2 cellular contexts compared by ENCODE assay signal in the genomic region with DNA sequence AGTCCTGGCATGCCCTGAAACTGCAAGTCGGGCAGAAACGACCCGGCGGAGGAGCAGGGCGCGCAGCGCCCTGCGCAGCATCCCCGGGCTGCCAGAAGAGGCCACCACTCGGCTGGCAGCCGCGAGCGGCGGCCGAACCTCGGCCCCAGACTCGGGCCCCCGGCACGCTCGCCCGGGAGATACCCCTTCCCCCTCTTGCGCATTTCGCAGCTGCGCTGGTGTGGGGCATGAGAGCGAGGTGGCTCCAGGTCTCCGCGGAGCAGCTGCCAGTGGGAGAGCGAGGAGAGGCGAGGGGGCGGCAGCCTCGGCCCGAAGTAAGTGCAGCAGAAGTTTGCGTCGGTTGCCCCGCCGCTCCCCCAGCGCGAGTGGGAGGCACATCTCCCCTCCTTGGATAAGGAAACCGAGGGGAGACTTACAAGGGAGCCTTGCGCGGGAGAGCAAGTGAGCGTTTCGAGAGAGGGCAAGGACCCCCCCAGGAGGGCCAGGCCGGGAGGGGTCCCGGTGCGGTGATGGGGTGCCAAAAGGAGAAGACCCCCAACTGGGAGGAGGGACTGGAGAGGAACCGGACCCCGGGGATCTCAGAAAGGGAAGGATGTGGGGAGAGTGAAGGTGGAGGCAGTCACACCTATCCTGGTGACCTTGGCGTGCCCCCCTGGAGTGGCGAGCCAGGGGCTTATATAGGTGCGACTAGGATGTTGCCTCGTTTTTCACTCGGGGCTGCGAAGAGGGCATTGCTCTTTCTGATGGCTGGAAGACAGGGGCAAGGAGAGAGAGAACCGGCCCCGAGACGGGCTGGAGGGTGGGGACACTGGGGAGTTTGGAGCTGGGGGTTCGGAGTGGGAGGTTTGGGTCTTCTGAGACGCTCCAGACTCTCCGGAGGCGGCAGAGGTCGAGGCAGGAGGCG.
TF ChIP-seq lines count a peak whose summit lies in the region.

No MANE protein-coding gene starts in this region.

TF ChIP-seq in A549, 52 proteins besides CTCF, POLR2A, EP300 and RAD21:
- TF ChIP-seq ZC3H11A (IDR thresholded peaks at IDR 0.05) (no peak), FOXS1 (CRISPR knock-in tag; IDR thresholded peaks at IDR 0.05) (no peak), POLR2AphosphoS2 (conservative IDR thresholded peaks at IDR 0.05; ENCODE audit: low read length) (no peak)
- TF ChIP-seq, protein P1, sequence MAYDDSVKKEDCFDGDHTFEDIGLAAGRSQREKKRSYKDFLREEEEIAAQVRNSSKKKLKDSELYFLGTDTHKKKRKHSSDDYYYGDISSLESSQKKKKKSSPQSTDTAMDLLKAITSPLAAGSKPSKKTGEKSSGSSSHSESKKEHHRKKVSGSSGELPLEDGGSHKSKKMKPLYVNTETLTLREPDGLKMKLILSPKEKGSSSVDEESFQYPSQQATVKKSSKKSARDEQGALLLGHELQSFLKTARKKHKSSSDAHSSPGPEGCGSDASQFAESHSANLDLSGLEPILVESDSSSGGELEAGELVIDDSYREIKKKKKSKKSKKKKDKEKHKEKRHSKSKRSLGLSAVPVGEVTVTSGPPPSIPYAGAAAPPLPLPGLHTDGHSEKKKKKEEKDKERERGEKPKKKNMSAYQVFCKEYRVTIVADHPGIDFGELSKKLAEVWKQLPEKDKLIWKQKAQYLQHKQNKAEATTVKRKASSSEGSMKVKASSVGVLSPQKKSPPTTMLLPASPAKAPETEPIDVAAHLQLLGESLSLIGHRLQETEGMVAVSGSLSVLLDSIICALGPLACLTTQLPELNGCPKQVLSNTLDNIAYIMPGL (CRISPR knock-in tag; IDR thresholded peaks at IDR 0.05; ENCODE audit: borderline replicate concordance), result no peak

TF ChIP-seq in HEK293T, 16 proteins besides CTCF, POLR2A, EP300 and RAD21:
- TF ChIP-seq LEF1 (IDR thresholded peaks at IDR 0.05; ENCODE audit: borderline replicate concordance) (no peak), NFRKB (IDR thresholded peaks at IDR 0.05) (no peak), ARNT (IDR thresholded peaks at IDR 0.05) (no peak), SP1 (IDR thresholded peaks at IDR 0.05) (no peak), CTBP1 (IDR thresholded peaks at IDR 0.05; ENCODE audit: borderline replicate concordance) (no peak), HDGF (IDR thresholded peaks at IDR 0.05; ENCODE audit: borderline replicate concordance) (no peak), FOXM1 (IDR thresholded peaks at IDR 0.05; ENCODE audit: borderline replicate concordance) (no peak), ELF4 (IDR thresholded peaks at IDR 0.05) (no peak), BHLHE40 (IDR thresholded peaks at IDR 0.05; ENCODE audit: borderline replicate concordance) (no peak), FOXK2 (IDR thresholded peaks at IDR 0.05) (no peak), FOXA1 (IDR thresholded peaks at IDR 0.05) (no peak)
- TF ChIP-seq, protein P2, sequence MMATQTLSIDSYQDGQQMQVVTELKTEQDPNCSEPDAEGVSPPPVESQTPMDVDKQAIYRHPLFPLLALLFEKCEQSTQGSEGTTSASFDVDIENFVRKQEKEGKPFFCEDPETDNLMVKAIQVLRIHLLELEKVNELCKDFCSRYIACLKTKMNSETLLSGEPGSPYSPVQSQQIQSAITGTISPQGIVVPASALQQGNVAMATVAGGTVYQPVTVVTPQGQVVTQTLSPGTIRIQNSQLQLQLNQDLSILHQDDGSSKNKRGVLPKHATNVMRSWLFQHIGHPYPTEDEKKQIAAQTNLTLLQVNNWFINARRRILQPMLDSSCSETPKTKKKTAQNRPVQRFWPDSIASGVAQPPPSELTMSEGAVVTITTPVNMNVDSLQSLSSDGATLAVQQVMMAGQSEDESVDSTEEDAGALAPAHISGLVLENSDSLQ (IDR thresholded peaks at IDR 0.05), result no peak
